33 cellular contexts compared by ENCODE assay signal in the genomic region with DNA sequence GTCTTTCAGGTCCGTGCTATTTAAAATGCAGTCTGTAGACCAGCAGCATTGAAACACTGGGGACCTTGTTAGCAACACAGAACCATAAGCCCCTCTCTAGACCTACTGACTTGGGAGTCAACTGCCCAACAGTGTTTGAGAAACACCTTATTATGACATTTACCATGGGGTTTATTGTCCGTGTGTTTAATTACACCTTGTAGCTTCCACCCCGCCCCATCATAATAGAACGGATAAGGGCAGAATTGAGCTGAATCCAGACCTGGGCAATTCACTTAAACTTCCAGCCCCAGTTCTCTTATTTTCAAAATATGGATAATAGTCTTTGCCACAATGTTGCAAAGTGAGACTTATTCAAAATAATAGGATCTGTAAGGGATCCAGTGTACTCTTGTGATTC. TPM values are rescaled to one million over a fixed set of nuclear protein-coding genes. Genes with fewer than 3 reads are reported as not detected.
"Had no signal": no experiment of that assay in that cellular context is flagged by ENCODE, and none has a peak within 500 bp of the region (broad histone marks: within the 10 kb centered on the region; RNA-seq: fewer than 3 reads in every experiment).

No MANE protein-coding gene starts in this region.

- H3K9me3 ChIP-seq: ascending aorta, body of pancreas had no signal

- H3K36me3 ChIP-seq: ascending aorta had no signal

- H3K27ac ChIP-seq: ascending aorta, body of pancreas had no signal

- H3K4me3 Mint-ChIP-seq: activated CD8-positive, alpha-beta memory T cell treated with anti-CD3 and anti-CD28 coated beads, Interleukin-2, amount 10 ng/mL, durations not matched to agents 7 days and 5 days; activated naive CD8-positive, alpha-beta T cell treated with anti-CD3 and anti-CD28 coated beads, Interleukin-2, amount 50 U/mL, for 24 hours; activated T-cell treated with anti-CD3 and anti-CD28 coated beads, Interleukin-2, amount 50 U/mL, for 24 hours; activated T-helper 1 cell treated with anti-CD3 and anti-CD28 coated beads, Interleukin-12 subunit alpha, Interleukin-12 subunit beta, Interleukin-2, Interleukin-4 antibody, amounts not matched to agents 30 ng/mL and 10 ng/mL and 1 ng/mL, durations not matched to agents 14 hours and 24 hours and 36 hours; T-helper 1 cell treated with Interleukin-12 subunit alpha and Interleukin-12 subunit beta and Interleukin-4 antibody, amounts not matched to agents 30 μg/mL and 1 μg/mL, for 36 hours; WTC11 had no signal

- FAIRE-seq: bronchial epithelial cell had no signal

- H3K27ac Mint-ChIP-seq: activated CD8-positive, alpha-beta memory T cell treated with anti-CD3 and anti-CD28 coated beads, Interleukin-2, amount 10 ng/mL, durations not matched to agents 7 days and 5 days; activated naive CD4-positive, alpha-beta T cell treated with anti-CD3 and anti-CD28 coated beads, Interleukin-2, amount 50 U/mL, for 72 hours; activated naive CD8-positive, alpha-beta T cell treated with anti-CD3 and anti-CD28 coated beads, Interleukin-2, amount 50 U/mL, for 24 hours; activated T-cell treated with anti-CD3 and anti-CD28 coated beads, Interleukin-2, amount 50 U/mL, for 24 hours; activated T-helper 1 cell treated with anti-CD3 and anti-CD28 coated beads, Interleukin-12 subunit alpha, Interleukin-12 subunit beta, Interleukin-2, Interleukin-4 antibody, amounts not matched to agents 30 ng/mL and 10 ng/mL and 1 ng/mL, durations not matched to agents 14 hours and 24 hours and 36 hours; T-helper 1 cell treated with Interleukin-12 subunit alpha and Interleukin-12 subunit beta and Interleukin-4 antibody, amounts not matched to agents 30 μg/mL and 1 μg/mL, for 36 hours; WTC11 had no signal

- H3K27me3 ChIP-seq: ascending aorta, body of pancreas had no signal

- ATAC-seq: activated CD8-positive, alpha-beta memory T cell treated with anti-CD3 and anti-CD28 coated beads, Interleukin-2, amount 10 ng/mL, durations not matched to agents 7 days and 5 days; activated naive CD4-positive, alpha-beta T cell treated with anti-CD3 and anti-CD28 coated beads, Interleukin-2, amount 50 U/mL, for 72 hours; activated naive CD8-positive, alpha-beta T cell treated with anti-CD3 and anti-CD28 coated beads, Interleukin-2, amount 50 U/mL, for 24 hours; body of pancreas; Panc1; Right ventricle myocardium inferior; SK-N-SH treated with all-trans-retinoic acid at 6 μM for 48 hours; WTC11 had no signal

- H3K4me1 Mint-ChIP-seq: activated CD8-positive, alpha-beta memory T cell treated with anti-CD3 and anti-CD28 coated beads, Interleukin-2, amount 10 ng/mL, durations not matched to agents 7 days and 5 days; WTC11 had no signal

- DNase-seq: activated CD4-positive, alpha-beta T cell treated with anti-CD3 and anti-CD28 coated beads for 48 hours; activated CD4-positive, alpha-beta T cell treated with anti-CD3 and anti-CD28 coated beads, Interleukin-2, amount 50 U/mL, for 4 hours; activated CD4-positive, CD25-positive, alpha-beta regulatory T cell treated with anti-CD3 and anti-CD28 coated beads, Interleukin-2, amount 50 U/mL, for 72 hours; activated CD8-positive, alpha-beta memory T cell treated with anti-CD3 and anti-CD28 coated beads, Interleukin-2, amount 10 ng/mL, durations not matched to agents 7 days and 5 days; activated effector memory CD4-positive, alpha-beta T cell treated with Interleukin-2 at 50 U/mL for 16 hours; activated naive CD4-positive, alpha-beta T cell; activated naive CD8-positive, alpha-beta T cell treated with anti-CD3 and anti-CD28 coated beads, Interleukin-2, amount 50 U/mL, for 24 hours; activated T-cell treated with anti-CD3 and anti-CD28 coated beads, Interleukin-2, amount 50 U/mL, for 24 hours; body of pancreas; central memory CD4-positive, alpha-beta T cell; KBM-7; NCI-H1092; NCI-H1436; NCI-H187 treated with DMSO at 0.1 percent for 48 hours; NCI-H345; NCI-H510A; NCI-H526 treated with DMSO at 0.1 percent for 48 hours; OCI-M1; RPMI8226; SW 1271 had no signal

- H3K4me3 ChIP-seq: ascending aorta, body of pancreas had no signal

- H3K36me3 Mint-ChIP-seq: activated CD8-positive, alpha-beta memory T cell treated with anti-CD3 and anti-CD28 coated beads, Interleukin-2, amount 10 ng/mL, durations not matched to agents 7 days and 5 days had no signal

- H3K4me1 ChIP-seq: ascending aorta, body of pancreas had no signal

RNA-seq across cellular contexts. Expression of gene CLNK, which starts 30.6 kb away (rescaled TPM):
- total RNA-seq: ascending aorta, bronchial epithelial cell, chondrocyte, IMR-90, LHCN-M2, M059J, Right ventricle myocardium inferior, WTC11 had no signal
- polyA plus RNA-seq: IMR-90 had no signal
